Comparison of ENCODE assay signal across 8 cellular contexts in genomic region chr1:145156891-145157610, GRCh38.
DNase-seq lines count a peak whose midpoint lies in the region; ATAC-seq and TF ChIP-seq lines count a peak whose summit lies in the region.
"Not testable (repeated sequence)": the region's sequence is repeated elsewhere in the genome, so short reads cannot be mapped to it uniquely, and the experiment has no call there.

No MANE protein-coding gene starts in this region.

- H3K4me1 Mint-ChIP-seq in CD14-positive monocyte, WTC11: not testable (repeated sequence)

- POLR2A ChIA-PET in WTC11 (lab: Charles Lee), result not testable (repeated sequence)

- not testable (repeated sequence) for H3K27me3 ChIP-seq in gastroesophageal sphincter

- H3K4me1 ChIP-seq in gastroesophageal sphincter; mesodermal cell (ENCODE audit: control insufficient read depth, insufficient read depth, low read length, poor library complexity, severe bottlenecking): not testable (repeated sequence)

- not testable (repeated sequence) for H3K27ac ChIP-seq in gastroesophageal sphincter; mesodermal cell (ENCODE audit: low read depth, low read length, severe bottlenecking)

- not testable (repeated sequence) for H3K27me3 Mint-ChIP-seq in CD14-positive monocyte (ENCODE audit: low read depth in 3 of 3); WTC11 (ENCODE audit: low read depth)

- H3K9me3 Mint-ChIP-seq in CD14-positive monocyte, WTC11: not testable (repeated sequence)

- H3K4me3 Mint-ChIP-seq in CD14-positive monocyte (peak overlapping the region; percentile 89 to 90), WTC11 (peak overlapping the region; percentile 85)

- not testable (repeated sequence) for TF ChIP-seq CTCF in CD14-positive monocyte (IDR thresholded peaks at IDR 0.05); WTC11 (IDR thresholded peaks at IDR 0.05); gastroesophageal sphincter (IDR thresholded peaks at IDR 0.05)

- peak overlapping the region in 1 of 2 donors; percentile 37 for H3K4me3 ChIP-seq in gastroesophageal sphincter
- peak overlapping the region; percentile 28 for H3K4me3 ChIP-seq in mesodermal cell (ENCODE audit: extremely low read depth, insufficient read depth, low read length, poor library complexity, severe bottlenecking)

- intact Hi-C loops in CD14-positive monocyte (cut with micrococcal nuclease), result not testable (repeated sequence)

- CTCF ChIA-PET in WTC11 (lab: Charles Lee), result not testable (repeated sequence)

- not testable (repeated sequence) for H3K9me3 ChIP-seq in gastroesophageal sphincter; mesodermal cell (ENCODE audit: control insufficient read depth, low read length)

- not testable (repeated sequence) for TF ChIP-seq POLR2A in gastroesophageal sphincter (IDR thresholded peaks at IDR 0.05)

- H3K27ac Mint-ChIP-seq in CD14-positive monocyte (peak overlapping the region in 5 of 7 donors; percentile 50 to 89 (median 84)), WTC11 (0 out of 2 replicates have a peak overlapping the region, but pooled peaks have one; percentile 23)

- TF ChIP-seq EP300 in gastroesophageal sphincter (IDR thresholded peaks at IDR 0.05), result not testable (repeated sequence)

- not testable (repeated sequence) for H3K36me3 ChIP-seq in gastroesophageal sphincter; mesodermal cell (ENCODE audit: control insufficient read depth, insufficient read depth, low read length)

- H3K36me3 Mint-ChIP-seq in CD14-positive monocyte, WTC11: not testable (repeated sequence)

- not testable (repeated sequence) for ATAC-seq in WTC11
- ATAC-seq in gastroesophageal sphincter, result peak; percentile 59

- WGBS in gastroesophageal sphincter (ENCODE audit: low coverage in 1 of 2), 2 donors, result 7 to 13% methylated on average over 12 to 16 of the region's 26 CpGs
- WGBS in mesodermal cell (ENCODE audit: insufficient coverage in 2 of 2), 2 experiments, result 7% methylated on average over 3 of the region's 26 CpGs; no CpG with 5 or more reads in 1 of the 2 experiments

- DNase-seq in CD14-positive monocyte (ENCODE audit: low spot score) (peak; percentile 45), HCEC 1CT (peak; percentile 28), NCI-H2081 (lab: John Stamatoyannopoulos, UW) (peak; percentile 42 to 43), WTC11 (ENCODE audit: low spot score) (peak; percentile 38), amniotic stem cell (lab: John Stamatoyannopoulos, UW) (peak; percentile 6)
- peak; percentile 25 for DNase-seq in stimulated activated CD4-positive, alpha-beta T cell treated with anti-CD3 and anti-CD28 coated beads, Interleukin-2, amount 100 ng/mL, for 4 hours (ENCODE audit: low read depth)
